24 cellular contexts compared by ENCODE assay signal in the genomic region with DNA sequence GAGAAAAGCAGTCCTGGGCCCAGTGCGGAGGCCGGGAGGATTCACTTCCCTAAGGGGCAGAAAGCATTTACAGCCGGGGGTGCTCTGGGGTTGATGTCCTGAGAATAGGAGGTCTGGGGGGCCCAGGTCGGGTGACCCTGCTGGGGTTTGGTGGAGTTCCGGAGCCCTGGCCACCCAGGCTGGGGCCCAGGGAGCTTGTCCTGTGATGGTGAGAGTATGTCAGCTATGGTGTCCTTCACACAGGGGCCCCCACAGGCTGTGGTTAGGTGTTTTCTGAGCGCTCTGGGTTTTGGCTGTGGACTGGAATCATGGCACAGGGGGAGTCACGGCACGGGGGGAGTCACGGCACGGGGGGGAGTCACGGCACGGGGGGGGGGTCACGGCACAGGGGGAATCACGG.
"Had no signal": no experiment of that assay in that cellular context is flagged by ENCODE, and none has a peak within 500 bp of the region (broad histone marks: within the 10 kb centered on the region; RNA-seq: fewer than 3 reads in every experiment).

No MANE protein-coding gene starts in this region.

- H3K4me1 ChIP-seq: gastrocnemius medialis, heart right ventricle, stomach, transverse colon had no signal

- H3K36me3 Mint-ChIP-seq: natural killer cell; stimulated activated effector memory CD8-positive, alpha-beta T cell treated with anti-CD3 and anti-CD28 coated beads, Interleukin-12 subunit alpha, Interleukin-12 subunit beta, amount 100 ng/mL, for 72 hours had no signal

- H3K27me3 ChIP-seq: ovary, transverse colon had no signal

- H3K27ac Mint-ChIP-seq: natural killer cell; progenitor cell of endocrine pancreas; stimulated activated effector memory CD8-positive, alpha-beta T cell treated with anti-CD3 and anti-CD28 coated beads, Interleukin-12 subunit alpha, Interleukin-12 subunit beta, amount 100 ng/mL, for 72 hours had no signal

- DNase-seq: cortex of kidney; dorsolateral prefrontal cortex; effector CD8-positive, alpha-beta T cell; gastrocnemius medialis; heart right ventricle; hypothalamus; kidney glomerular epithelial cell; mucosa of descending colon; natural killer cell; nucleus accumbens; ovary; right cardiac atrium; stimulated activated CD4-positive, alpha-beta T cell treated with anti-CD3 and anti-CD28 coated beads, Interleukin-4, amount 100 ng/mL, for 1 hour; stimulated activated CD8-positive, alpha-beta memory T cell treated with anti-CD3 and anti-CD28 coated beads, Interleukin-4, amount 100 ng/mL, for 48 hours; stomach; substantia nigra; transverse colon had no signal

- FAIRE-seq: endometrium, islet of Langerhans had no signal

- H3K9me3 Mint-ChIP-seq: natural killer cell; neural crest cell; stimulated activated effector memory CD8-positive, alpha-beta T cell treated with anti-CD3 and anti-CD28 coated beads, Interleukin-12 subunit alpha, Interleukin-12 subunit beta, amount 100 ng/mL, for 72 hours had no signal

- H3K9me3 ChIP-seq: gastrocnemius medialis, heart right ventricle, mucosa of descending colon, ovary, stomach, thoracic aorta, transverse colon had no signal

- H3K4me1 Mint-ChIP-seq: natural killer cell had no signal

- ATAC-seq: esophagus mucosa; gastrocnemius medialis; mucosa of descending colon; natural killer cell; right cardiac atrium; stimulated activated effector memory CD8-positive, alpha-beta T cell treated with anti-CD3 and anti-CD28 coated beads, Interleukin-12 subunit alpha, Interleukin-12 subunit beta, amount 100 ng/mL, for 72 hours had no signal

- H3K36me3 ChIP-seq: gastrocnemius medialis, heart right ventricle, ovary, stomach, thoracic aorta, transverse colon had no signal

- H3K27ac ChIP-seq: dorsolateral prefrontal cortex, gastrocnemius medialis, heart right ventricle, ovary, stomach, thoracic aorta, transverse colon had no signal

- H3K4me3 ChIP-seq: dorsolateral prefrontal cortex, gastrocnemius medialis, heart right ventricle, mucosa of descending colon, ovary, stomach, thoracic aorta, transverse colon had no signal

- H3K4me3 Mint-ChIP-seq: natural killer cell; neural crest cell; stimulated activated effector memory CD8-positive, alpha-beta T cell treated with anti-CD3 and anti-CD28 coated beads, Interleukin-12 subunit alpha, Interleukin-12 subunit beta, amount 100 ng/mL, for 72 hours had no signal
